ENCODE assay signal across 1 cellular context in the genomic region with DNA sequence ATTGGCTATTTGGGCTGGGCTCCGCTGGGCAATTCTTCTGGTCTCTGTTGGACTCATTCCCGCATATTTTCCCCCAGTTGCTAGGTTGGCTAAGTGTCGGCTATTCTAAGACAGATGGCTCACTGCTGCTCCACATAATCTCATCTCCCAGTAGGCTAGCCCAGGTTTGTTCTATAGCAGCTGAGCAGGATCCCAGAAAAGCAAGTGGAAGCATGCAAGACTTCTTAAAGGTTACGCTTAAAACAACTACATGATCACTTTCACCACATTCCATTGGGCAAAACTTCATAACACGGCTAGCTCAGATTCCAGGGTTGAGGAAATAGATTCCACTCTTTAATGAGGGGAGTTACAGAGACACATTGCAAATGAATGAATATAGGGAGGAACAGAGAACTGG.
TF ChIP-seq lines count a peak whose summit lies in the region.

No MANE protein-coding gene starts in this region.

TF ChIP-seq in HepG2, 621 proteins besides CTCF, POLR2A, EP300 and RAD21:
- TF ChIP-seq ASH2L (IDR thresholded peaks at IDR 0.05; ENCODE audit: insufficient read length, low read depth, low read length) (no peak), ZNF331 (CRISPR knock-in tag; IDR thresholded peaks at IDR 0.05) (0 out of 2 replicates have a peak, but pooled peaks have one; percentile 21), ZNF33B (CRISPR knock-in tag; IDR thresholded peaks at IDR 0.05) (no peak), TGIF2 (CRISPR knock-in tag; IDR thresholded peaks at IDR 0.05) (no peak)
TF ChIP-seq in HepG2: peak in this region for 1.
